In genomic region chr10:77160679-77161078, GRCh38 we compare ENCODE assay signal across 9 cellular contexts.
DNase-seq lines count a peak whose midpoint lies in the region; TF ChIP-seq lines count a peak whose summit lies in the region.
"Had no signal": no experiment of that assay in that cellular context is flagged by ENCODE, and none has a peak within 500 bp of the region (broad histone marks: within the 10 kb centered on the region; RNA-seq: fewer than 3 reads in every experiment).

No MANE protein-coding gene starts in this region.

- intact Hi-C loops in ascending aorta (cut with DNase I) (no loop called here), thyroid gland (cut with DNase I) (no loop called here)

- no peak overlapping the region for H3K4me3 ChIP-seq in ascending aorta
- H3K4me3 ChIP-seq in thyroid gland (replicated peaks in 1 of 3), result no peak overlapping the region
- H3K4me3 ChIP-seq in SJCRH30, result no peak overlapping the region

- WGBS in thyroid gland, 2 donors, result 92 to 95% methylated on average over 1 of the region's 1 CpG

- H3K9me3 ChIP-seq in ascending aorta (no peaks in the 10 kb centered on the region), thyroid gland (no peaks in the 10 kb centered on the region), SJCRH30 (replicated peaks) (no peaks in the 10 kb centered on the region)

- H3K27me3 ChIP-seq in ascending aorta (no peaks in the 10 kb centered on the region), thyroid gland (no peaks in the 10 kb centered on the region), SJCRH30 (peaks cover 8% of the 10 kb centered on the region; the same call in 1 of the 2 replicates)

- peak; percentile 71 for DNase-seq in AG09319 (ENCODE audit: extremely low read depth, low read depth)
- peak; percentile 58 for DNase-seq in LoVo (ENCODE audit: low spot score)
- peak; percentile 67 to 71 for DNase-seq in SHP77 (lab: John Stamatoyannopoulos, UW)
- peak; percentile 86 for DNase-seq in glomerular visceral epithelial cell (ENCODE audit: extremely low spot score)
- no peak for DNase-seq in activated CD4-positive, CD25-positive, alpha-beta regulatory T cell (lab: John Stamatoyannopoulos, UW)
- DNase-seq in ascending aorta (ENCODE audit: low spot score in 2 of 2), result no peak
- DNase-seq in thyroid gland, result no peak
- DNase-seq in SJCRH30, result no peak
- DNase-seq: stimulated activated CD4-positive, alpha-beta T cell treated with anti-CD3 and anti-CD28 coated beads, Interleukin-2, amount 100 ng/mL, for 24 hours had no signal

- TF ChIP-seq CTCF in AG09319 (IDR thresholded peaks at IDR 0.05; ENCODE audit: low read depth, low read length), result no peak
- TF ChIP-seq CTCF in ascending aorta (IDR thresholded peaks at IDR 0.05), result no peak
- TF ChIP-seq CTCF in thyroid gland (IDR thresholded peaks at IDR 0.05), result no peak

- peaks cover 0 to 63% of the 10 kb centered on the region in 2 donors for H3K4me1 ChIP-seq in ascending aorta
- H3K4me1 ChIP-seq in thyroid gland, result no peaks in the 10 kb centered on the region
- H3K4me1 ChIP-seq in SJCRH30, result no peaks in the 10 kb centered on the region

- H3K36me3 ChIP-seq in ascending aorta (no peaks in the 10 kb centered on the region), thyroid gland (no peaks in the 10 kb centered on the region), SJCRH30 (no peaks in the 10 kb centered on the region)

- H3K27ac ChIP-seq in ascending aorta (no peak overlapping the region), thyroid gland (no peak overlapping the region), SJCRH30 (no peak overlapping the region)

- TF ChIP-seq POLR2A in thyroid gland (IDR thresholded peaks at IDR 0.05), result no peak

Comparison
In these comparisons a context has a peak if more than half of its experiments do, and no peak if none do; other contexts are left out.
1. DNase-seq: peak in AG09319 (single experiment), LoVo (single experiment), SHP77 (2 of 2) and glomerular visceral epithelial cell (single experiment); none in activated CD4-positive, CD25-positive, alpha-beta regulatory T cell (0 of 4), ascending aorta (0 of 2), thyroid gland (0 of 2) and SJCRH30 (0 of 2).